Comparison of ENCODE assay signal across 33 cellular contexts in the genomic region with DNA sequence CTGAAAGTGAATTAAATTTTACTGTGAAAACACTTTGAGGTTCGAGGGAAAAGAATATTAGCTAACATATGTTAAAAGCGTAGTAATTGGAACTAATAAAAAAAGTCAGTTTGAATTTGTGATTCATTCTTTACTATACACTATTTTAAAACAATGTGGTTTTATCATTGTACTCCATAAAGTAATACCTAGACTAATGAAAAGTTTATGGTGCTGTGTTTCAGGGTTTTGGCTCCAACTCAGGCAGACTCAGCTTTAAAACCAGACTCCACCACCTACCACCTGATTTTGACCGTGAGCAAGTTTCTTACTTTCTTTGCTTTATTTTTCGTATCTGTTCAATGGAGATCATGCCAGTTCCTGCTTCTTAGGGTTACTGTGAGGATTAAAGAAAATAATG. TPM values are rescaled to one million over a fixed set of nuclear protein-coding genes. Genes with fewer than 3 reads are reported as not detected.
"Had no signal": no experiment of that assay in that cellular context is flagged by ENCODE, and none has a peak within 500 bp of the region (broad histone marks: within the 10 kb centered on the region; RNA-seq: fewer than 3 reads in every experiment).

No MANE protein-coding gene starts in this region.

- H3K27me3 ChIP-seq: adrenal gland, body of pancreas, cardiac muscle cell, colonic mucosa, dorsolateral prefrontal cortex, foreskin keratinocyte, gastrocnemius medialis had no signal

- H3K4me1 ChIP-seq: colonic mucosa had no signal

- H3K36me3 ChIP-seq: adrenal gland, cardiac muscle cell, colonic mucosa, gastrocnemius medialis had no signal

- H3K4me3 ChIP-seq: adrenal gland, body of pancreas, cardiac muscle cell, colonic mucosa, dorsolateral prefrontal cortex, gastrocnemius medialis had no signal

- ATAC-seq: activated CD4-positive, alpha-beta T cell treated with anti-CD3 and anti-CD28 coated beads for 36 hours; activated CD8-positive, alpha-beta memory T cell treated with anti-CD3 and anti-CD28 coated beads, Interleukin-2, amount 10 ng/mL, durations not matched to agents 7 days and 5 days; activated CD8-positive, alpha-beta T cell treated with anti-CD3 and anti-CD28 coated beads, Interleukin-2, amount 10 ng/mL, durations not matched to agents 7 days and 5 days; activated naive CD8-positive, alpha-beta T cell treated with anti-CD3 and anti-CD28 coated beads, Interleukin-2, amount 50 U/mL, for 24 hours; body of pancreas; esophagus mucosa; foreskin keratinocyte; gastrocnemius medialis had no signal

- H3K9me3 ChIP-seq: adrenal gland, body of pancreas, colonic mucosa, gastrocnemius medialis had no signal

- H3K27ac ChIP-seq: adrenal gland, cardiac muscle cell, colonic mucosa, foreskin keratinocyte, gastrocnemius medialis had no signal

- DNase-seq: activated CD4-positive, alpha-beta memory T cell treated with anti-CD3 and anti-CD28 coated beads for 36 hours; activated CD4-positive, alpha-beta T cell treated with anti-CD3 and anti-CD28 coated beads for 36 hours; activated CD4-positive, alpha-beta T cell treated with anti-CD3 and anti-CD28 coated beads, Interleukin-2, amount 10 ng/mL, durations not matched to agents 24 days and 14 days; activated CD4-positive, CD25-positive, alpha-beta regulatory T cell; activated CD4-positive, CD25-positive, alpha-beta regulatory T cell treated with anti-CD3 and anti-CD28 coated beads, Interleukin-2, amount 50 U/mL, for 72 hours; activated CD8-positive, alpha-beta memory T cell treated with anti-CD3 and anti-CD28 coated beads, Interleukin-2, amount 10 ng/mL, durations not matched to agents 7 days and 5 days; activated CD8-positive, alpha-beta memory T cell treated with anti-CD3 and anti-CD28 coated beads, Interleukin-2, amount 50 U/mL, for 4 hours; activated CD8-positive, alpha-beta T cell treated with anti-CD3 and anti-CD28 coated beads, Interleukin-2, amount 10 ng/mL, durations not matched to agents 7 days and 5 days; activated effector memory CD4-positive, alpha-beta T cell treated with anti-CD3 and anti-CD28 coated beads, Interleukin-2, amount 50 U/mL, for 16 hours; activated naive CD4-positive, alpha-beta T cell treated with anti-CD3 and anti-CD28 coated beads for 36 hours; activated naive CD8-positive, alpha-beta T cell treated with anti-CD3 and anti-CD28 coated beads for 36 hours; activated naive CD8-positive, alpha-beta T cell treated with anti-CD3 and anti-CD28 coated beads, Interleukin-2, amount 50 U/mL, for 24 hours; activated T-cell treated with anti-CD3 and anti-CD28 coated beads, Interleukin-2, amount 50 U/mL, for 1 hour; activated T-cell treated with anti-CD3 and anti-CD28 coated beads, Interleukin-2, amount 50 U/mL, for 48 hours; adrenal gland; amygdala; aorta; body of pancreas; central memory CD4-positive, alpha-beta T cell; cerebellar nuclear complex; colonic mucosa; dorsolateral prefrontal cortex; effector memory CD4-positive, alpha-beta T cell; endodermal cell; foreskin keratinocyte; gastrocnemius medialis; glutamatergic neuron; T-helper 2 cell had no signal

RNA-seq across cellular contexts. Expression of gene ENKUR, which starts 54.4 kb away (rescaled TPM):
- total RNA-seq: activated CD4-positive, alpha-beta memory T cell treated with anti-CD3 and anti-CD28 coated beads for 36 hours; activated CD4-positive, alpha-beta T cell treated with anti-CD3 and anti-CD28 coated beads, Interleukin-2, amount 10 ng/mL, durations not matched to agents 24 days and 14 days; activated CD8-positive, alpha-beta memory T cell treated with anti-CD3 and anti-CD28 coated beads, Interleukin-2, amount 10 ng/mL, durations not matched to agents 7 days and 5 days; activated CD8-positive, alpha-beta T cell treated with anti-CD3 and anti-CD28 coated beads, Interleukin-2, amount 10 ng/mL, durations not matched to agents 7 days and 5 days; activated naive CD4-positive, alpha-beta T cell treated with anti-CD3 and anti-CD28 coated beads for 36 hours; activated naive CD8-positive, alpha-beta T cell treated with anti-CD3 and anti-CD28 coated beads for 36 hours; activated T-helper 1 cell treated with anti-CD3 and anti-CD28 coated beads, Interleukin-12 subunit alpha, Interleukin-12 subunit beta, Interleukin-2, Interleukin-4 antibody, amounts not matched to agents 30 ng/mL and 10 ng/mL and 1 ng/mL, durations not matched to agents 14 hours and 24 hours and 36 hours; activated T-helper 2 cell treated with anti-CD3 and anti-CD28 coated beads, Interferon-gamma antibody, Interleukin-2, Interleukin-4, amounts not matched to agents 10 μg/mL and 5 μg/mL and 100 μg/mL, durations not matched to agents 14 hours and 24 hours and 36 hours; body of pancreas; cardiac muscle cell; endodermal cell; epithelial cell of proximal tubule; esophagus mucosa; gastrocnemius medialis had no signal
- polyA plus RNA-seq: aorta, foreskin keratinocyte had no signal
